In genomic region chr15:60585743-60586708, GRCh38 we compare ENCODE assay signal across 8 cellular contexts.
DNase-seq lines count a peak whose midpoint lies in the region; ATAC-seq lines count a peak whose summit lies in the region.

No MANE protein-coding gene starts in this region.

- peak overlapping the region; percentile 66 to 88 (median 75) for H3K4me3 Mint-ChIP-seq in naive thymus-derived CD4-positive, alpha-beta T cell

- no peaks in the 10 kb centered on the region for H3K9me3 Mint-ChIP-seq in naive thymus-derived CD4-positive, alpha-beta T cell

- peaks cover 0 to 2% (median 0%) of the 10 kb centered on the region in 3 experiments for H3K36me3 ChIP-seq in naive thymus-derived CD4-positive, alpha-beta T cell (ENCODE audit: control insufficient read depth in 2 of 3, insufficient read depth in 3 of 3, low read length in 3 of 3)

- H3K4me1 ChIP-seq in naive thymus-derived CD4-positive, alpha-beta T cell (ENCODE audit: control insufficient read depth in 2 of 2, insufficient read depth in 2 of 2, low read length in 2 of 2): peaks cover 65 to 83% of the 10 kb centered on the region in 2 donors

- H3K9me3 ChIP-seq in naive thymus-derived CD4-positive, alpha-beta T cell (ENCODE audit: control insufficient read depth in 2 of 3, low read length in 3 of 3): no peaks in the 10 kb centered on the region

- no peaks in the 10 kb centered on the region for H3K27me3 ChIP-seq in naive thymus-derived CD4-positive, alpha-beta T cell (ENCODE audit: control insufficient read depth in 2 of 2, insufficient read depth in 2 of 2, low read length in 2 of 2)

- no peak overlapping the region for H3K4me3 ChIP-seq in naive thymus-derived CD4-positive, alpha-beta T cell (ENCODE audit: low read length)

- peak; percentile 37 for ATAC-seq in HG02981 (IDR thresholded peaks at IDR 0.05; ENCODE audit: unreplicated experiment)
- ATAC-seq in esophagus mucosa: peak; percentile 71
- peak; percentile 67 for ATAC-seq in naive thymus-derived CD4-positive, alpha-beta T cell
- ATAC-seq in HG03521 (IDR thresholded peaks at IDR 0.05; ENCODE audit: unreplicated experiment): no peak
- ATAC-seq in GM19397 (IDR thresholded peaks at IDR 0.05; ENCODE audit: unreplicated experiment): no peak

- CTCF ChIA-PET in naive thymus-derived CD4-positive, alpha-beta T cell (lab: Charles Lee): interaction anchor here (0.7 to 7.3 kb wide), 32 partner anchors 10 to 554 kb away, joined by 3 to 84 read pairs (median 4); no protein-coding TSS in a partner anchor

- intact Hi-C loops in naive thymus-derived CD4-positive, alpha-beta T cell (cut with micrococcal nuclease): loop anchor here (1.0 to 10.0 kb wide), 11 partner anchors 15 to 1246 kb away; partner anchors contain the start of gene ICE2 (in 1 of the 2)

- POLR2A ChIA-PET in naive thymus-derived CD4-positive, alpha-beta T cell (lab: Charles Lee): interaction anchor here (0.6 to 2.8 kb wide), 16 partner anchors 9 to 331 kb away, joined by 3 to 12 read pairs (median 4); no protein-coding TSS in a partner anchor

- DNase-seq in DMS114 treated with DMSO at 0.1 percent for 48 hours (lab: John Stamatoyannopoulos, UW; ENCODE audit: unreplicated experiment): peak; percentile 69
- DNase-seq in NCI-H510A (lab: John Stamatoyannopoulos, UW): peak; percentile 51
- DNase-seq in activated CD4-positive, alpha-beta T cell treated with anti-CD3 and anti-CD28 coated beads, Interleukin-2, amount 50 U/mL, for 1 hour: peak; percentile 51
- DNase-seq in naive thymus-derived CD4-positive, alpha-beta T cell: peak in 7 of 9 donors; percentile 59 to 80 (median 76)

- peaks cover 55 to 96% (median 87%) of the 10 kb centered on the region in 7 donors for H3K4me1 Mint-ChIP-seq in naive thymus-derived CD4-positive, alpha-beta T cell

- peak overlapping the region; percentile 79 to 93 (median 90) for H3K27ac Mint-ChIP-seq in naive thymus-derived CD4-positive, alpha-beta T cell

- peaks cover 0 to 4% (median 0%) of the 10 kb centered on the region in 5 donors for H3K27me3 Mint-ChIP-seq in naive thymus-derived CD4-positive, alpha-beta T cell

- peak overlapping the region; percentile 25 for H3K27ac ChIP-seq in naive thymus-derived CD4-positive, alpha-beta T cell (ENCODE audit: low read depth, low read length)

- H3K36me3 Mint-ChIP-seq in naive thymus-derived CD4-positive, alpha-beta T cell: peaks cover 0 to 8% (median 0%) of the 10 kb centered on the region in 5 donors

Comparison
In these comparisons a context has a peak if more than half of its experiments do, and no peak if none do; other contexts are left out.
1. ATAC-seq: peak in HG02981 (single experiment), esophagus mucosa (single experiment) and naive thymus-derived CD4-positive, alpha-beta T cell (single experiment); none in HG03521 (single experiment) and GM19397 (single experiment).
2. Peak in every context shown above with its lines, with median percentiles within 50 percentile points of each other: DNase-seq.